ENCODE assay signal across 9 cellular contexts in genomic region chr11:45355706-45356041, GRCh38.
DNase-seq lines count a peak whose midpoint lies in the region; ATAC-seq and TF ChIP-seq lines count a peak whose summit lies in the region.
"Had no signal": no experiment of that assay in that cellular context is flagged by ENCODE, and none has a peak within 500 bp of the region (broad histone marks: within the 10 kb centered on the region; RNA-seq: fewer than 3 reads in every experiment).

No MANE protein-coding gene starts in this region.

- no peak for TF ChIP-seq CTCF in brain microvascular endothelial cell (IDR thresholded peaks at IDR 0.05; ENCODE audit: low read depth, low read length, missing control alignments)
- no peak for TF ChIP-seq CTCF in transverse colon (IDR thresholded peaks at IDR 0.05)

- 20 to 22% methylated on average over 3 to 4 of the region's 5 CpGs for WGBS in mesodermal cell (ENCODE audit: insufficient coverage in 2 of 2), 2 experiments
- WGBS in transverse colon (ENCODE audit: low coverage in 1 of 2), 2 donors: 15 to 53% methylated on average over 2 to 5 of the region's 5 CpGs

- H3K9me3 Mint-ChIP-seq in activated naive CD4-positive, alpha-beta T cell treated with anti-CD3 and anti-CD28 coated beads, Interleukin-2, amount 10 ng/mL, durations not matched to agents 7 days and 5 days: peaks cover 5% of the 10 kb centered on the region

- no peak for ATAC-seq in GM18520 (IDR thresholded peaks at IDR 0.05; ENCODE audit: unreplicated experiment)

- H3K9me3 ChIP-seq in mesodermal cell (ENCODE audit: control insufficient read depth, low read length) (peaks cover 5% of the 10 kb centered on the region), transverse colon (no peaks in the 10 kb centered on the region)

- intact Hi-C loops in transverse colon (cut with DNase I; ENCODE audit: low total_unique reads): no loop called here

- no peak for TF ChIP-seq POLR2A in transverse colon (IDR thresholded peaks at IDR 0.05)

- H3K36me3 ChIP-seq in brain microvascular endothelial cell (replicated peaks) (no peaks in the 10 kb centered on the region), mesodermal cell (ENCODE audit: control insufficient read depth, insufficient read depth, low read length) (no peaks in the 10 kb centered on the region), transverse colon (no peaks in the 10 kb centered on the region)

- H3K27ac Mint-ChIP-seq in activated naive CD4-positive, alpha-beta T cell treated with anti-CD3 and anti-CD28 coated beads, Interleukin-2, amount 10 ng/mL, durations not matched to agents 7 days and 5 days: peak overlapping the region; percentile 21

- H3K4me3 ChIP-seq in brain microvascular endothelial cell (ENCODE audit: low read depth, low read length): peak overlapping the region; percentile 53
- H3K4me3 ChIP-seq in mesodermal cell (ENCODE audit: extremely low read depth, insufficient read depth, low read length, poor library complexity, severe bottlenecking): peak overlapping the region; percentile 57
- H3K4me3 ChIP-seq in transverse colon: peak overlapping the region; percentile 40 to 60 (median 52)

- no peak for DNase-seq in activated naive CD4-positive, alpha-beta T cell treated with anti-CD3 and anti-CD28 coated beads, Interleukin-2, amount 10 ng/mL, durations not matched to agents 7 days and 5 days
- no peak for DNase-seq in activated naive CD4-positive, alpha-beta T cell treated with anti-CD3 and anti-CD28 coated beads, Interleukin-2, amount 50 U/mL, for 16 hours
- DNase-seq in brain microvascular endothelial cell: no peak
- no peak for DNase-seq in transverse colon
- DNase-seq in 8988T: no peak
- DNase-seq in globus pallidus (ENCODE audit: low spot score): no peak
- DNase-seq: DND-41 had no signal

- H3K4me1 Mint-ChIP-seq in activated naive CD4-positive, alpha-beta T cell treated with anti-CD3 and anti-CD28 coated beads, Interleukin-2, amount 10 ng/mL, durations not matched to agents 7 days and 5 days: peaks cover 13% of the 10 kb centered on the region

- in situ Hi-C loops in brain microvascular endothelial cell (cut with HindIII; ENCODE audit: low pct_ligation_motif_present, low sequenced_read_pairs): no loop called here
- in situ Hi-C loops in transverse colon (cut with MboI; ENCODE audit: low pct_ligation_motif_present in 1 of 4, low pct_unique_long_range_greater_than_20kb in 1 of 4, low sequenced_read_pairs in 3 of 4): loop anchor here (25.0 kb wide), 2 partner anchors 307 to 407 kb away; partner anchors contain the start of gene CHST1 (in 2 of the 4)

- no peaks in the 10 kb centered on the region for H3K36me3 Mint-ChIP-seq in activated naive CD4-positive, alpha-beta T cell treated with anti-CD3 and anti-CD28 coated beads, Interleukin-2, amount 10 ng/mL, durations not matched to agents 7 days and 5 days

- H3K27me3 ChIP-seq in brain microvascular endothelial cell (replicated peaks): no peaks in the 10 kb centered on the region
- H3K27me3 ChIP-seq in transverse colon: peaks cover 4% of the 10 kb centered on the region

- H3K27ac ChIP-seq in brain microvascular endothelial cell: no peak overlapping the region
- H3K27ac ChIP-seq in mesodermal cell (ENCODE audit: low read depth, low read length, severe bottlenecking): peak overlapping the region; percentile 29
- H3K27ac ChIP-seq in transverse colon: peak overlapping the region in 3 of 4 donors; percentile 60 to 74 (median 68)

- TF ChIP-seq EP300 in transverse colon (IDR thresholded peaks at IDR 0.05; ENCODE audit: low read depth): no peak

- peaks cover 4% of the 10 kb centered on the region for H3K27me3 Mint-ChIP-seq in activated naive CD4-positive, alpha-beta T cell treated with anti-CD3 and anti-CD28 coated beads, Interleukin-2, amount 10 ng/mL, durations not matched to agents 7 days and 5 days

- CTCF ChIA-PET in activated naive CD4-positive, alpha-beta T cell treated with anti-CD3 and anti-CD28 coated beads, Interleukin-2, amount 10 ng/mL, durations not matched to agents 7 days and 5 days (lab: Charles Lee): interaction anchor here (0.8 to 1.0 kb wide), 2 partner anchors 16 to 303 kb away, joined by 3 to 4 read pairs; no protein-coding TSS in a partner anchor

- H3K4me1 ChIP-seq in mesodermal cell (ENCODE audit: control insufficient read depth, insufficient read depth, low read length, poor library complexity, severe bottlenecking) (no peaks in the 10 kb centered on the region), transverse colon (peaks cover 0 to 9% (median 2%) of the 10 kb centered on the region in 4 donors)

- H3K4me3 Mint-ChIP-seq in activated naive CD4-positive, alpha-beta T cell treated with anti-CD3 and anti-CD28 coated beads, Interleukin-2, amount 10 ng/mL, durations not matched to agents 7 days and 5 days: peak overlapping the region; percentile 71
